ENCODE assay signal across 8 cellular contexts in genomic region chr17:76709077-76709950, GRCh38. TPM values are rescaled to one million over a fixed set of nuclear protein-coding genes. Genes with fewer than 3 reads are reported as not detected.
DNase-seq lines count a peak whose midpoint lies in the region; ATAC-seq lines count a peak whose summit lies in the region.

No MANE protein-coding gene starts in this region.

- peak overlapping the region; percentile 84 for H3K27ac ChIP-seq in cingulate gyrus (ENCODE audit: low read depth, low read length)

- peak; percentile 3 for ATAC-seq in left lobe of liver
- ATAC-seq in GM21390 (IDR thresholded peaks at IDR 0.05; ENCODE audit: unreplicated experiment) = no peak

- DNase-seq in D341Med (ENCODE audit: low spot score) (peak; percentile 86), NCI-H226 (peak; percentile 75), left lobe of liver (ENCODE audit: low spot score) (no peak), stromal cell of bone marrow (ENCODE audit: low read depth) (peak; percentile 97), midbrain (lab: John Stamatoyannopoulos, UW) (no peak)
- DNase-seq in activated naive CD4-positive, alpha-beta T cell (lab: John Stamatoyannopoulos, UW) = no peak

RNA-seq across cellular contexts. Expression of gene MXRA7, which starts 1.5 kb away (rescaled TPM):
- total RNA-seq in left lobe of liver = 9.3 TPM

RNA-seq across cellular contexts. Expression of gene JMJD6, which starts 17.1 kb away (rescaled TPM):
- 11.3 TPM for total RNA-seq in left lobe of liver

RNA-seq across cellular contexts. Expression of gene METTL23, which starts 17.3 kb away (rescaled TPM):
- 17.5 TPM for total RNA-seq in left lobe of liver

RNA-seq across cellular contexts. Expression of gene SRSF2, which starts 27.8 kb away (rescaled TPM):
- 78.1 TPM for total RNA-seq in left lobe of liver

RNA-seq across cellular contexts. Expression of gene MFSD11, which starts 28.6 kb away (rescaled TPM):
- 13.4 TPM for total RNA-seq in left lobe of liver

Comparison
In these comparisons a context has a peak if more than half of its experiments do, and no peak if none do; other contexts are left out.
1. DNase-seq: peak in D341Med (single experiment), NCI-H226 (single experiment) and stromal cell of bone marrow (single experiment); none in left lobe of liver (single experiment), midbrain (single experiment) and activated naive CD4-positive, alpha-beta T cell (0 of 4).